Comparison of ENCODE assay signal across 8 cellular contexts in genomic region chr1:162497104-162497722, GRCh38. TPM values are rescaled to one million over a fixed set of nuclear protein-coding genes. Genes with fewer than 3 reads are reported as not detected.
A peak's percentile ranks its signal among the peaks of the same experiment; 100 is the strongest.
DNase-seq lines count a peak whose midpoint lies in the region; ATAC-seq, FAIRE-seq and TF ChIP-seq lines count a peak whose summit lies in the region.

No MANE protein-coding gene starts in this region.

- H3K4me3 Mint-ChIP-seq in CD4-positive, alpha-beta memory T cell = peak overlapping the region; percentile 88 to 98 (median 93)

- peak overlapping the region; percentile 91 to 98 (median 97) for H3K27ac Mint-ChIP-seq in CD4-positive, alpha-beta memory T cell

- BruUV-seq in PC-3 (replicated peaks; lab: Mats Ljungman, UMichigan) = TSS peak; percentile 95
- TSS peak; percentile 93 for BruUV-seq in endothelial cell of umbilical vein (replicated peaks; lab: Mats Ljungman, UMichigan)

- peaks cover 35% of the 10 kb centered on the region for H3K4me1 ChIP-seq in CD4-positive, alpha-beta memory T cell (ENCODE audit: insufficient read depth, low read length)
- H3K4me1 ChIP-seq in PC-3 (ENCODE audit: insufficient read depth, low read length) (peaks cover 30% of the 10 kb centered on the region), endothelial cell of umbilical vein (ENCODE audit: control insufficient read depth, extremely low read depth, insufficient read depth, low read length) (peaks cover 14% of the 10 kb centered on the region), osteoblast (ENCODE audit: insufficient read depth, low read length) (peaks cover 17% of the 10 kb centered on the region)

- H3K27me3 ChIP-seq in CD4-positive, alpha-beta memory T cell (ENCODE audit: insufficient read depth, low read length) = no peaks in the 10 kb centered on the region
- no peaks in the 10 kb centered on the region for H3K27me3 ChIP-seq in PC-3 (ENCODE audit: low read length)
- H3K27me3 ChIP-seq in endothelial cell of umbilical vein (ENCODE audit: control insufficient read depth in 2 of 2, insufficient read depth in 2 of 2, low read length in 2 of 2) = no peaks in the 10 kb centered on the region
- peaks cover 6% of the 10 kb centered on the region for H3K27me3 ChIP-seq in osteoblast (ENCODE audit: insufficient read depth, low read length)

- TF ChIP-seq POLR2A in endothelial cell of umbilical vein (IDR thresholded peaks at IDR 0.05; ENCODE audit: low read depth, low read length) (no peak), GM18505 (IDR thresholded peaks at IDR 0.05; ENCODE audit: borderline replicate concordance, extremely low read depth, insufficient read depth, insufficient read length) (no peak)

- H3K27ac ChIP-seq in CD4-positive, alpha-beta memory T cell (ENCODE audit: low read depth, low read length) = peak overlapping the region; percentile 82
- H3K27ac ChIP-seq in PC-3 (ENCODE audit: low read length) = no peak overlapping the region
- peak overlapping the region; percentile 73 for H3K27ac ChIP-seq in endothelial cell of umbilical vein (ENCODE audit: insufficient read depth, low read depth, low read length)
- peak overlapping the region; percentile 82 for H3K27ac ChIP-seq in osteoblast (ENCODE audit: low read depth, low read length)

- peaks cover 22 to 39% (median 31%) of the 10 kb centered on the region in 4 donors for H3K4me1 Mint-ChIP-seq in CD4-positive, alpha-beta memory T cell

- H3K27me3 Mint-ChIP-seq in CD4-positive, alpha-beta memory T cell = peaks cover 0 to 4% of the 10 kb centered on the region in 2 donors

- H4K20me1 ChIP-seq in PC-3 (ENCODE audit: low read length) (peaks cover 6% of the 10 kb centered on the region; the same call in 1 of the 2 replicates), endothelial cell of umbilical vein (replicated peaks; ENCODE audit: control insufficient read depth, extremely low read depth, insufficient read depth, low read length) (no peaks in the 10 kb centered on the region), osteoblast (ENCODE audit: insufficient read depth, low read length) (peaks cover 8% of the 10 kb centered on the region)

- intact Hi-C loops in CD4-positive, alpha-beta memory T cell (cut with micrococcal nuclease) = loop anchor here (1.0 to 5.0 kb wide), 3 partner anchors 64 to 824 kb away; partner anchors contain the start of genes HSD17B7, NUF2 and UAP1
- intact Hi-C loops in PC-3 (cut with micrococcal nuclease) = loop anchor here (5.0 kb wide), 2 partner anchors 200 to 440 kb away; no protein-coding TSS in a partner anchor
- intact Hi-C loops in endothelial cell of umbilical vein (cut with micrococcal nuclease) = loop anchor here (1.0 to 5.0 kb wide), 2 partner anchors 64 to 440 kb away; partner anchors contain the start of gene UAP1

- CTCF ChIA-PET in CD4-positive, alpha-beta memory T cell (lab: Charles Lee; ENCODE audit: partially characterized antibody) = no interaction called here
- CTCF ChIA-PET in PC-3 (lab: Charles Lee) = no interaction called here
- CTCF ChIA-PET in endothelial cell of umbilical vein (lab: Charles Lee) = no interaction called here

- H3K9ac ChIP-seq in PC-3 (ENCODE audit: low read length) (peak overlapping the region; percentile 92), endothelial cell of umbilical vein (replicated peaks; ENCODE audit: extremely low read depth, insufficient read depth, low read length) (peak overlapping the region; percentile 85)

- peaks cover 0 to 2% (median 0%) of the 10 kb centered on the region in 8 donors for H3K9me3 Mint-ChIP-seq in CD4-positive, alpha-beta memory T cell

- TF ChIP-seq CTCF in PC-3 (conservative IDR thresholded peaks at IDR 0.05; ENCODE audit: low read depth, low read length) (no peak), endothelial cell of umbilical vein (IDR thresholded peaks at IDR 0.05; ENCODE audit: extremely low read depth in 1 of 2, insufficient read depth in 1 of 2, low read depth in 1 of 2, low read length in 2 of 2) (no peak), osteoblast (IDR thresholded peaks at IDR 0.05; ENCODE audit: extremely low read depth, low read depth, low read length) (no peak), GM13977 (IDR thresholded peaks at IDR 0.05; ENCODE audit: extremely low read depth, insufficient read depth, missing control alignments) (no peak)

- dilution Hi-C loops in endothelial cell of umbilical vein (cut with MboI; ENCODE audit: extremely low pct_ligation_motif_present, low sequenced_read_pairs) = no loop called here

- H3K9me2 ChIP-seq in PC-3 (replicated peaks; ENCODE audit: low read length) = no peaks in the 10 kb centered on the region

- peaks cover 12 to 35% of the 10 kb centered on the region in 2 donors for H3K36me3 Mint-ChIP-seq in CD4-positive, alpha-beta memory T cell

- peaks cover 19% of the 10 kb centered on the region for H3K36me3 ChIP-seq in CD4-positive, alpha-beta memory T cell (ENCODE audit: insufficient read depth, low read length)
- H3K36me3 ChIP-seq in PC-3 (ENCODE audit: low read depth, low read length) (peaks cover 14% of the 10 kb centered on the region; the same call in 1 of the 2 replicates), endothelial cell of umbilical vein (ENCODE audit: control insufficient read depth in 2 of 2, extremely low read depth in 1 of 2, insufficient read depth in 2 of 2, low read length in 2 of 2) (peaks cover 4 to 11% of the 10 kb centered on the region in 2 experiments), osteoblast (ENCODE audit: insufficient read depth, low read length) (peaks cover 16% of the 10 kb centered on the region)

- H3K9me1 ChIP-seq in endothelial cell of umbilical vein (replicated peaks; ENCODE audit: control insufficient read depth, extremely low read depth, insufficient read depth, low read length) = no peaks in the 10 kb centered on the region

- H3K4me2 ChIP-seq in PC-3 (ENCODE audit: low read length) (peak overlapping the region; percentile 87), endothelial cell of umbilical vein (ENCODE audit: insufficient read depth, low read length) (peak overlapping the region; percentile 53), osteoblast (ENCODE audit: insufficient read depth, low read length) (peak overlapping the region; percentile 95)

- DNase-seq in CD4-positive, alpha-beta memory T cell = peak in 1 of 5 donors; percentile 2
- DNase-seq in PC-3 (no peak), endothelial cell of umbilical vein (ENCODE audit: low read depth, low spot score) (no peak), osteoblast (ENCODE audit: insufficient read length, low spot score, missing footprints) (no peak), cerebellar nuclear complex (lab: John Stamatoyannopoulos, UW) (no peak), GM13977 (ENCODE audit: low spot score) (no peak)

- H3K79me2 ChIP-seq in PC-3 (ENCODE audit: low read length) (peaks cover 48% of the 10 kb centered on the region), endothelial cell of umbilical vein (ENCODE audit: control insufficient read depth, insufficient read depth, low read length) (peaks cover 42% of the 10 kb centered on the region), osteoblast (ENCODE audit: insufficient read depth, low read length) (peaks cover 46% of the 10 kb centered on the region)

- peaks cover 3% of the 10 kb centered on the region for H3F3A ChIP-seq in PC-3 (ENCODE audit: low read length, unreplicated experiment)

- H3K4me3 ChIP-seq in CD4-positive, alpha-beta memory T cell (ENCODE audit: low read length in 2 of 2) = peak overlapping the region; percentile 18 to 67
- H3K4me3 ChIP-seq in PC-3 (ENCODE audit: low read length) = peak overlapping the region; percentile 77
- peak overlapping the region; percentile 47 to 96 (median 78) for H3K4me3 ChIP-seq in endothelial cell of umbilical vein (replicated peaks in 1 of 3; ENCODE audit: insufficient read depth in 1 of 3, low read depth in 1 of 3, low read length in 3 of 3)
- peak overlapping the region; percentile 80 for H3K4me3 ChIP-seq in osteoblast (ENCODE audit: insufficient read depth, low read length)

- in situ Hi-C loops in GM13977 (cut with MboI; ENCODE audit: low pct_unique_long_range_greater_than_20kb, low sequenced_read_pairs, unreplicated experiment) = no loop called here

- ATAC-seq in PC-3 (no peak), GM18861 (IDR thresholded peaks at IDR 0.05; ENCODE audit: unreplicated experiment) (no peak), GM18505 (IDR thresholded peaks at IDR 0.05; ENCODE audit: unreplicated experiment) (no peak)

- peak overlapping the region; percentile 100 for H2AFZ ChIP-seq in PC-3 (ENCODE audit: low read length)
- H2AFZ ChIP-seq in endothelial cell of umbilical vein (ENCODE audit: low read depth, low read length) = peak overlapping the region; percentile 71
- H2AFZ ChIP-seq in osteoblast (ENCODE audit: low read length) = peak overlapping the region; percentile 95

- POLR2A ChIA-PET in CD4-positive, alpha-beta memory T cell (lab: Charles Lee; ENCODE audit: partially characterized antibody) = interaction anchor here (0.8 kb wide), 1 partner anchor 64 kb away, joined by 4 read pairs; the partner anchor contains the start of gene UAP1
- POLR2A ChIA-PET in PC-3 (lab: Charles Lee; ENCODE audit: unreplicated experiment) (no interaction called here), endothelial cell of umbilical vein (lab: Charles Lee) (no interaction called here)

- no peak for FAIRE-seq in endothelial cell of umbilical vein (lab: Jason Lieb, UNC)

- no peaks in the 10 kb centered on the region for H3K9me3 ChIP-seq in CD4-positive, alpha-beta memory T cell (ENCODE audit: control insufficient read depth in 1 of 2, low read length in 2 of 2)
- no peaks in the 10 kb centered on the region for H3K9me3 ChIP-seq in PC-3 (ENCODE audit: low read length)
- H3K9me3 ChIP-seq in endothelial cell of umbilical vein (replicated peaks; ENCODE audit: control insufficient read depth, insufficient read depth, low read length) = no peaks in the 10 kb centered on the region
- no peaks in the 10 kb centered on the region for H3K9me3 ChIP-seq in osteoblast (ENCODE audit: low read depth, low read length)

TF ChIP-seq in endothelial cell of umbilical vein, 7 proteins besides CTCF, POLR2A, EP300 and RAD21 (continues in another document):
- TF ChIP-seq POLR2AphosphoS5 (IDR thresholded peaks at IDR 0.05; ENCODE audit: insufficient read depth, low read depth, low read length) = no peak
- no peak for TF ChIP-seq GATA2 (IDR thresholded peaks at IDR 0.05; ENCODE audit: insufficient read depth, insufficient read length, low read depth, low read length)

RNA-seq across cellular contexts. Expression of gene UHMK1, which starts 0.4 kb away (rescaled TPM):
- 10 to 100 TPM; 70.2 to 72.5 TPM for total RNA-seq in CD4-positive, alpha-beta memory T cell
- 10 to 100 TPM; 35.7 to 53.4 TPM for polyA plus RNA-seq in CD4-positive, alpha-beta memory T cell
- 69.4 and 70.4 TPM in 2 replicates for total RNA-seq in PC-3 (2014; rRNA removed)
- total RNA-seq in endothelial cell of umbilical vein = 35.0 and 35.1 TPM in 2 replicates
- polyA plus RNA-seq in endothelial cell of umbilical vein = 6.8 and 9.2 TPM in 2 replicates
- polyA plus RNA-seq in endothelial cell of umbilical vein (2011; cell fraction: cytosol; rRNA removed) = 8.2 and 8.7 TPM in 2 replicates
- polyA plus RNA-seq in endothelial cell of umbilical vein (2011; cell fraction: nucleus; rRNA removed) = 11.3 and 16.4 TPM in 2 replicates
- polyA plus RNA-seq in endothelial cell of umbilical vein (2012) = 16.6 and 28.3 TPM in 2 replicates
- polyA minus RNA-seq in endothelial cell of umbilical vein = 36.3 and 39.8 TPM in 2 replicates
- polyA minus RNA-seq in endothelial cell of umbilical vein (2011; cell fraction: cytosol; rRNA and poly(A)+ RNA removed) = 49.1 TPM
- polyA minus RNA-seq in endothelial cell of umbilical vein (2011; cell fraction: nucleus; rRNA and poly(A)+ RNA removed) = 18.8 and 31.0 TPM in 2 replicates
- total RNA-seq in osteoblast = 43.9 and 51.4 TPM in 2 replicates
